In genomic region chr4:11228575-11228974, GRCh38 we compare ENCODE assay signal across 21 cellular contexts.
DNase-seq lines count a peak whose midpoint lies in the region; TF ChIP-seq lines count a peak whose summit lies in the region.
"Had no signal": no experiment of that assay in that cellular context is flagged by ENCODE, and none has a peak within 500 bp of the region (broad histone marks: within the 10 kb centered on the region; RNA-seq: fewer than 3 reads in every experiment).

No MANE protein-coding gene starts in this region.

- intact Hi-C loops in cardiac septum (cut with DNase I) (no loop called here), uterus (cut with DNase I; ENCODE audit: low total_unique reads) (no loop called here)

- DNase-seq in Kasumi-1 (lab: John Stamatoyannopoulos, UW), result peak; percentile 26 to 39
- DNase-seq in NB4 (ENCODE audit: low read depth), result peak; percentile 14
- DNase-seq in NCI-H69 (lab: John Stamatoyannopoulos, UW), result peak; percentile 84
- peak; percentile 29 for DNase-seq in epithelial cell of prostate (ENCODE audit: low read depth, low spot score)
- DNase-seq in cardiac septum (ENCODE audit: low spot score), result no peak
- no peak for DNase-seq in uterus
- DNase-seq in coronary artery (ENCODE audit: low spot score), result no peak
- no peak for DNase-seq in SK-N-DZ (ENCODE audit: low spot score)
- DNase-seq: activated CD4-positive, alpha-beta memory T cell treated with anti-CD3 and anti-CD28 coated beads for 36 hours; activated naive CD4-positive, alpha-beta T cell treated with Interleukin-2 at 50 U/mL for 16 hours; anterior cingulate cortex; Caco-2; effector memory CD4-positive, alpha-beta T cell; EL; glutamatergic neuron; NCI-H2227 treated with DMSO at 0.1 percent for 48 hours; SJCRH30; stimulated activated naive CD8-positive, alpha-beta T cell treated with anti-CD3 and anti-CD28 coated beads, Interleukin-15, amount 100 ng/mL, for 72 hours; T-helper 17 cell; WERI-Rb-1 had no signal

- no peaks in the 10 kb centered on the region for H3K4me1 ChIP-seq in uterus
- H3K4me1 ChIP-seq: Caco-2, SJCRH30 had no signal

- no peaks in the 10 kb centered on the region for H3K9me3 ChIP-seq in uterus
- H3K9me3 ChIP-seq: Caco-2, SJCRH30 had no signal

- no peak overlapping the region for H3K27ac ChIP-seq in epithelial cell of prostate
- H3K27ac ChIP-seq in uterus, result no peak overlapping the region
- no peak overlapping the region for H3K27ac ChIP-seq in coronary artery
- H3K27ac ChIP-seq: SJCRH30, WERI-Rb-1 had no signal

- no peak for TF ChIP-seq POLR2A in NB4 (IDR thresholded peaks at IDR 0.05; ENCODE audit: extremely low read depth, insufficient read length)
- TF ChIP-seq POLR2A in uterus (IDR thresholded peaks at IDR 0.05), result no peak

- H3K4me3 ChIP-seq in NB4 (ENCODE audit: low read depth, low read length) (no peak overlapping the region), uterus (no peak overlapping the region), coronary artery (no peak overlapping the region)
- H3K4me3 ChIP-seq: GM23338, SJCRH30 had no signal

- no peaks in the 10 kb centered on the region for H3K27me3 ChIP-seq in uterus
- H3K27me3 ChIP-seq: SJCRH30 had no signal

- no peaks in the 10 kb centered on the region for H3K36me3 ChIP-seq in uterus
- H3K36me3 ChIP-seq: SJCRH30, WERI-Rb-1 had no signal

- TF ChIP-seq CTCF in NB4 (IDR thresholded peaks at IDR 0.05; ENCODE audit: low read depth, low read length), result no peak
- TF ChIP-seq CTCF in uterus (IDR thresholded peaks at IDR 0.05), result no peak
- TF ChIP-seq CTCF in coronary artery (IDR thresholded peaks at IDR 0.05), result no peak

Comparison
In these comparisons a context has a peak if more than half of its experiments do, and no peak if none do; other contexts are left out.
1. DNase-seq: peak in Kasumi-1 (2 of 2), NB4 (single experiment), NCI-H69 (single experiment) and epithelial cell of prostate (single experiment); none in cardiac septum (single experiment), uterus (0 of 2), coronary artery (single experiment) and SK-N-DZ (single experiment).